Comparison of ENCODE assay signal across 25 cellular contexts in genomic region chrY:19053806-19054205, GRCh38.
DNase-seq lines count a peak whose midpoint lies in the region; ATAC-seq and TF ChIP-seq lines count a peak whose summit lies in the region.
"Had no signal": no experiment of that assay in that cellular context is flagged by ENCODE, and none has a peak within 500 bp of the region (broad histone marks: within the 10 kb centered on the region; RNA-seq: fewer than 3 reads in every experiment).

No MANE protein-coding gene starts in this region.

- CTCF ChIA-PET in WTC11 (lab: Charles Lee) = no interaction called here

- H3K4me1 Mint-ChIP-seq in WTC11 = peaks cover 34% of the 10 kb centered on the region
- no peaks in the 10 kb centered on the region for H3K4me1 Mint-ChIP-seq in effector memory CD8-positive, alpha-beta T cell (ENCODE audit: low read depth in 2 of 2)
- H3K4me1 Mint-ChIP-seq: CD14-positive monocyte; CD4-positive, alpha-beta memory T cell; CD4-positive, CD25-positive, alpha-beta regulatory T cell; CD8-positive, alpha-beta memory T cell had no signal

- TF ChIP-seq EP300 in stomach (IDR thresholded peaks at IDR 0.05) = no peak

- no peaks in the 10 kb centered on the region for H3K36me3 Mint-ChIP-seq in WTC11
- no peaks in the 10 kb centered on the region for H3K36me3 Mint-ChIP-seq in effector memory CD8-positive, alpha-beta T cell (ENCODE audit: insufficient read depth)
- H3K36me3 Mint-ChIP-seq: CD14-positive monocyte; CD4-positive, alpha-beta memory T cell; CD4-positive, CD25-positive, alpha-beta regulatory T cell; CD8-positive, alpha-beta memory T cell had no signal

- H3K9me3 Mint-ChIP-seq in WTC11 = no peaks in the 10 kb centered on the region
- no peaks in the 10 kb centered on the region for H3K9me3 Mint-ChIP-seq in effector memory CD8-positive, alpha-beta T cell
- H3K9me3 Mint-ChIP-seq: CD4-positive, alpha-beta memory T cell; CD4-positive, CD25-positive, alpha-beta regulatory T cell; CD8-positive, alpha-beta memory T cell had no signal

- H3K27ac ChIP-seq in foreskin keratinocyte = peak overlapping the region; percentile 71
- no peak overlapping the region for H3K27ac ChIP-seq in stomach
- H3K27ac ChIP-seq: BLaER1 had no signal

- no peak for TF ChIP-seq POLR2A in stomach (IDR thresholded peaks at IDR 0.05)

- TF ChIP-seq CTCF in WTC11 (IDR thresholded peaks at IDR 0.05) (no peak), epithelial cell of esophagus (IDR thresholded peaks at IDR 0.05; ENCODE audit: insufficient read depth, low read depth, low read length, missing control alignments) (no peak), foreskin keratinocyte (conservative IDR thresholded peaks at IDR 0.05) (no peak), stomach (IDR thresholded peaks at IDR 0.05) (no peak)

- WGBS in stomach, 5 donors = 75 to 87% (median 78%) methylated on average over 5 of the region's 5 CpGs; no CpG with 5 or more reads in 2 of the 5 donors

- H3K9me3 ChIP-seq in stomach = no peaks in the 10 kb centered on the region
- H3K9me3 ChIP-seq: BE2C, BLaER1 had no signal

- H3K4me3 ChIP-seq in epithelial cell of esophagus (ENCODE audit: low read length) (no peak overlapping the region), stomach (no peak overlapping the region)
- H3K4me3 ChIP-seq: BLaER1, GM12878 had no signal

- POLR2A ChIA-PET in WTC11 (lab: Charles Lee) = no interaction called here

- H3K4me3 Mint-ChIP-seq in WTC11 = no peak overlapping the region
- H3K4me3 Mint-ChIP-seq in effector memory CD8-positive, alpha-beta T cell = no peak overlapping the region
- H3K4me3 Mint-ChIP-seq: CD14-positive monocyte; CD4-positive, alpha-beta memory T cell; CD4-positive, CD25-positive, alpha-beta regulatory T cell; CD8-positive, alpha-beta memory T cell had no signal

- no peaks in the 10 kb centered on the region for H3K27me3 Mint-ChIP-seq in WTC11 (ENCODE audit: low read depth)
- no peaks in the 10 kb centered on the region for H3K27me3 Mint-ChIP-seq in effector memory CD8-positive, alpha-beta T cell
- H3K27me3 Mint-ChIP-seq: CD4-positive, alpha-beta memory T cell; CD4-positive, CD25-positive, alpha-beta regulatory T cell; CD8-positive, alpha-beta memory T cell had no signal

- intact Hi-C loops in stomach (cut with DNase I; ENCODE audit: low total_unique reads) = no loop called here

- no peak for ATAC-seq in WTC11
- peak; percentile 57 for ATAC-seq in foreskin keratinocyte
- no peak for ATAC-seq in effector memory CD8-positive, alpha-beta T cell (replicated peaks)
- ATAC-seq in HG02678 (IDR thresholded peaks at IDR 0.05; ENCODE audit: unreplicated experiment) = no peak
- ATAC-seq: GM12878 had no signal

- H3K4me1 ChIP-seq in foreskin keratinocyte (peaks cover 36% of the 10 kb centered on the region), stomach (no peaks in the 10 kb centered on the region)
- H3K4me1 ChIP-seq: BE2C, BLaER1 had no signal

- H3K27me3 ChIP-seq in foreskin keratinocyte = no peaks in the 10 kb centered on the region
- no peaks in the 10 kb centered on the region for H3K27me3 ChIP-seq in stomach
- H3K27me3 ChIP-seq: BE2C, BLaER1 had no signal

- peak overlapping the region; percentile 43; the same call in 1 of the 2 replicates for H3K27ac Mint-ChIP-seq in WTC11
- no peak overlapping the region for H3K27ac Mint-ChIP-seq in effector memory CD8-positive, alpha-beta T cell
- H3K27ac Mint-ChIP-seq: CD14-positive monocyte; CD4-positive, alpha-beta memory T cell; CD4-positive, CD25-positive, alpha-beta regulatory T cell; CD8-positive, alpha-beta memory T cell had no signal

- H3K36me3 ChIP-seq in stomach = no peaks in the 10 kb centered on the region
- H3K36me3 ChIP-seq: BE2C, BLaER1 had no signal

- no peak for DNase-seq in WTC11 (ENCODE audit: low spot score)
- DNase-seq in epithelial cell of esophagus (ENCODE audit: low read depth) = peak; percentile 43
- DNase-seq in foreskin keratinocyte = peak in 1 of 2 donors; percentile 69
- DNase-seq in H4 (ENCODE audit: low spot score) = no peak
- no peak for DNase-seq in effector memory CD8-positive, alpha-beta T cell
- DNase-seq in stomach = no peak
- DNase-seq: 8988T; ACHN; BE2C; C1 segment of cervical spinal cord; CD4-positive, alpha-beta memory T cell; CD4-positive, CD25-positive, alpha-beta regulatory T cell; CD8-positive, alpha-beta memory T cell; COR-L47; DMS 273 treated with DMSO at 0.1 percent for 48 hours; DMS153; DMS53; DMS79; DND-41; EL; GDM1 had no signal

TF ChIP-seq in WTC11, 78 proteins besides CTCF, POLR2A, EP300 and RAD21:
- no peak for TF ChIP-seq MYBL2 (CRISPR knock-in tag; IDR thresholded peaks at IDR 0.05)
- no peak for TF ChIP-seq IRF1 (CRISPR knock-in tag; IDR thresholded peaks at IDR 0.05)
TF ChIP-seq in WTC11: peak in this region for 0.
